Comparison of ENCODE assay signal across 21 cellular contexts in the genomic region with DNA sequence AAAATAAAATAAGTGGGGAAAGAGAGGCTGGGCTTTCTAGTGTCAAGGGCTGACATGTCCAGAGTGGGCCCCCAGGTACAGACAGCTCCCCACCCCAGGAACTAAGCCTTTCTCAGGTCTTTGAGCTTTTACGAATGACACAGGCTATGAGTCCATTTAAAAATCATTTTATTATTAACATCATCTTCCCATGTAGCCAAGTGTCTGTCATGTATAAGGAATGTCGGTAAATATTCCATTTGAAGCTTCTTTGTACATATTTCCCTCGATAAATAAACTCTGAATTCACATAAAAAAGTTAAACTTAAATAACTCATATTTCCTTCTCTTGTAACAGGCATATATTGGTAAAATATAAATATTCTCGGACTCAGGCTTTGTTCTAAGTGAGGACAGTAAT.
"Had no signal": no experiment of that assay in that cellular context is flagged by ENCODE, and none has a peak within 500 bp of the region (broad histone marks: within the 10 kb centered on the region; RNA-seq: fewer than 3 reads in every experiment).

No MANE protein-coding gene starts in this region.

- H3K9me3 ChIP-seq: heart right ventricle, left ventricle myocardium inferior, ovary, right atrium auricular region, right lobe of liver, suprapubic skin, thoracic aorta, tibial artery, upper lobe of right lung had no signal

- H3K36me3 Mint-ChIP-seq: naive B cell; natural killer cell; stimulated activated effector memory CD8-positive, alpha-beta T cell treated with anti-CD3 and anti-CD28 coated beads, Interleukin-12 subunit alpha, Interleukin-12 subunit beta, amount 100 ng/mL, for 72 hours had no signal

- H3K9me3 Mint-ChIP-seq: mesothelial cell of epicardium; naive B cell; natural killer cell; stimulated activated effector memory CD8-positive, alpha-beta T cell treated with anti-CD3 and anti-CD28 coated beads, Interleukin-12 subunit alpha, Interleukin-12 subunit beta, amount 100 ng/mL, for 72 hours; stimulated activated naive CD8-positive, alpha-beta T cell treated with anti-CD3 and anti-CD28 coated beads, Interleukin-15, Interleukin-2, amounts not matched to agents 100 ng/mL and 50 ng/mL, for 24 hours had no signal

- ATAC-seq: heart right ventricle; natural killer cell; right lobe of liver; stimulated activated effector memory CD8-positive, alpha-beta T cell treated with anti-CD3 and anti-CD28 coated beads, Interleukin-12 subunit alpha, Interleukin-12 subunit beta, amount 100 ng/mL, for 72 hours; upper lobe of right lung had no signal

- H3K36me3 ChIP-seq: ovary, upper lobe of right lung had no signal

- H3K4me3 Mint-ChIP-seq: mesothelial cell of epicardium; naive B cell; natural killer cell; stimulated activated effector memory CD8-positive, alpha-beta T cell treated with anti-CD3 and anti-CD28 coated beads, Interleukin-12 subunit alpha, Interleukin-12 subunit beta, amount 100 ng/mL, for 72 hours; stimulated activated naive CD8-positive, alpha-beta T cell treated with anti-CD3 and anti-CD28 coated beads, Interleukin-15, Interleukin-2, amounts not matched to agents 100 ng/mL and 50 ng/mL, for 24 hours had no signal

- H3K4me2 ChIP-seq: hepatocyte had no signal

- H3K27ac Mint-ChIP-seq: mesothelial cell of epicardium; naive B cell; natural killer cell; progenitor cell of endocrine pancreas; stimulated activated effector memory CD8-positive, alpha-beta T cell treated with anti-CD3 and anti-CD28 coated beads, Interleukin-12 subunit alpha, Interleukin-12 subunit beta, amount 100 ng/mL, for 72 hours; stimulated activated naive CD8-positive, alpha-beta T cell treated with anti-CD3 and anti-CD28 coated beads, Interleukin-15, Interleukin-2, amounts not matched to agents 100 ng/mL and 50 ng/mL, for 24 hours had no signal

- H3K4me1 ChIP-seq: right lobe of liver, suprapubic skin had no signal

- H3K79me2 ChIP-seq: hepatocyte had no signal

- H3K27me3 ChIP-seq: heart right ventricle, hepatocyte, ovary, right atrium auricular region, right lobe of liver, suprapubic skin, tibial artery, upper lobe of right lung had no signal

- DNase-seq: heart right ventricle; left ventricle myocardium inferior; mesendoderm; naive B cell; natural killer cell; right lobe of liver; stimulated activated CD4-positive, alpha-beta T cell treated with anti-CD3 and anti-CD28 coated beads, Interleukin-4, amount 100 ng/mL, for 24 hours; stimulated activated naive CD4-positive, alpha-beta T cell; tibial artery; trophoblast cell; upper lobe of right lung had no signal

- H3K27ac ChIP-seq: heart right ventricle, hepatocyte, left ventricle myocardium inferior, ovary, right atrium auricular region, right lobe of liver, suprapubic skin, thoracic aorta, tibial artery, upper lobe of right lung had no signal

- H2AFZ ChIP-seq: hepatocyte had no signal

- H3K27me3 Mint-ChIP-seq: naive B cell; progenitor cell of endocrine pancreas; stimulated activated naive CD8-positive, alpha-beta T cell treated with anti-CD3 and anti-CD28 coated beads, Interleukin-15, Interleukin-2, amounts not matched to agents 100 ng/mL and 50 ng/mL, for 24 hours had no signal

- H3K4me3 ChIP-seq: heart right ventricle, hepatocyte, left ventricle myocardium inferior, lung, ovary, right atrium auricular region, right lobe of liver, suprapubic skin, thoracic aorta, tibial artery, upper lobe of right lung had no signal
